Comparison of ENCODE assay signal across 8 cellular contexts in genomic region chr10:43390791-43391190, GRCh38. TPM values are rescaled to one million over a fixed set of nuclear protein-coding genes. Genes with fewer than 3 reads are reported as not detected.
A peak's percentile ranks its signal among the peaks of the same experiment; 100 is the strongest.
DNase-seq lines count a peak whose midpoint lies in the region; ATAC-seq and TF ChIP-seq lines count a peak whose summit lies in the region.

No MANE protein-coding gene starts in this region.

- 64% methylated on average over 5 of the region's 5 CpGs for WGBS in right cardiac atrium

- H3K27ac ChIP-seq in HEK293 (ENCODE audit: extremely low read depth, low read depth, low read length) (no peak overlapping the region), right cardiac atrium (ENCODE audit: low read length) (no peak overlapping the region)

- peak overlapping the region; percentile 81 for H3K27ac Mint-ChIP-seq in activated naive CD8-positive, alpha-beta T cell treated with anti-CD3 and anti-CD28 coated beads, Interleukin-2, amount 10 ng/mL, durations not matched to agents 7 days and 5 days

- H3K36me3 Mint-ChIP-seq in activated naive CD8-positive, alpha-beta T cell treated with anti-CD3 and anti-CD28 coated beads, Interleukin-2, amount 10 ng/mL, durations not matched to agents 7 days and 5 days: peaks cover 76% of the 10 kb centered on the region

- peak; percentile 43 for ATAC-seq in activated naive CD8-positive, alpha-beta T cell treated with anti-CD3 and anti-CD28 coated beads, Interleukin-2, amount 10 ng/mL, durations not matched to agents 7 days and 5 days (ENCODE audit: low read depth)
- peak; percentile 57 to 60 for ATAC-seq in right cardiac atrium
- ATAC-seq in stimulated activated naive CD8-positive, alpha-beta T cell treated with anti-CD3 and anti-CD28 coated beads, Interleukin-15, Interleukin-2, amounts not matched to agents 100 U/mL and 50 U/mL, for 24 hours: peak; percentile 30

- H3K9me3 ChIP-seq in HEK293 (ENCODE audit: control insufficient read depth, insufficient read depth, low read depth, low read length) (no peaks in the 10 kb centered on the region), right cardiac atrium (ENCODE audit: control insufficient read depth, low read length) (no peaks in the 10 kb centered on the region)

- peaks cover 69% of the 10 kb centered on the region for H3K4me1 Mint-ChIP-seq in activated naive CD8-positive, alpha-beta T cell treated with anti-CD3 and anti-CD28 coated beads, Interleukin-2, amount 10 ng/mL, durations not matched to agents 7 days and 5 days

- peak; percentile 79 for TF ChIP-seq CTCF in HEK293 (tag by site-specific recombination; IDR thresholded peaks at IDR 0.05)

- peak; percentile 57 for DNase-seq in AG08395 (ENCODE audit: low spot score)
- no peak for DNase-seq in activated naive CD8-positive, alpha-beta T cell treated with anti-CD3 and anti-CD28 coated beads, Interleukin-2, amount 10 ng/mL, durations not matched to agents 7 days and 5 days
- no peak for DNase-seq in right cardiac atrium
- DNase-seq in stimulated activated naive CD8-positive, alpha-beta T cell treated with anti-CD3 and anti-CD28 coated beads, Interleukin-15, Interleukin-2, amounts not matched to agents 100 U/mL and 50 U/mL, for 24 hours: no peak
- no peak for DNase-seq in NCI-H748 treated with DMSO at 0.1 percent for 48 hours (lab: John Stamatoyannopoulos, UW)
- no peak for DNase-seq in OCI-M2 (lab: John Stamatoyannopoulos, UW; ENCODE audit: unreplicated experiment)
- DNase-seq in foreskin melanocyte: no peak

- no peaks in the 10 kb centered on the region for H3K27me3 Mint-ChIP-seq in activated naive CD8-positive, alpha-beta T cell treated with anti-CD3 and anti-CD28 coated beads, Interleukin-2, amount 10 ng/mL, durations not matched to agents 7 days and 5 days

- POLR2A ChIA-PET in HEK293 (lab: Yijun Ruan, JAX): no interaction called here
- POLR2A ChIA-PET in activated naive CD8-positive, alpha-beta T cell treated with anti-CD3 and anti-CD28 coated beads, Interleukin-2, amount 10 ng/mL, durations not matched to agents 7 days and 5 days (lab: Charles Lee): interaction anchor here (0.9 to 1.1 kb wide), 2 partner anchors 17 to 19 kb away, joined by 3 to 7 read pairs; partner anchors contain the start of gene HNRNPF

- no peaks in the 10 kb centered on the region for H3K4me1 ChIP-seq in HEK293 (ENCODE audit: control insufficient read depth, insufficient read depth, low read length)
- peaks cover 2% of the 10 kb centered on the region for H3K4me1 ChIP-seq in right cardiac atrium (ENCODE audit: control insufficient read depth, insufficient read depth, low read length)

- CTCF ChIA-PET in HEK293 (lab: Yijun Ruan, JAX): interaction anchor here (0.7 to 1.2 kb wide), 3 partner anchors 13 to 81 kb away, joined by 4 to 6 read pairs (median 4); no protein-coding TSS in a partner anchor

- no peaks in the 10 kb centered on the region for H3K9me3 Mint-ChIP-seq in activated naive CD8-positive, alpha-beta T cell treated with anti-CD3 and anti-CD28 coated beads, Interleukin-2, amount 10 ng/mL, durations not matched to agents 7 days and 5 days

- intact Hi-C loops in right cardiac atrium (cut with DNase I): loop anchor here in 1 of 4 donors (5.0 kb wide), 1 partner anchor 47 kb away; the partner anchor contains the start of gene ZNF487

- H3K4me3 Mint-ChIP-seq in activated naive CD8-positive, alpha-beta T cell treated with anti-CD3 and anti-CD28 coated beads, Interleukin-2, amount 10 ng/mL, durations not matched to agents 7 days and 5 days: no peak overlapping the region

- H3K36me3 ChIP-seq in HEK293 (ENCODE audit: control insufficient read depth in 2 of 2, insufficient read depth in 1 of 2, low read length in 2 of 2): peaks cover 50 to 100% of the 10 kb centered on the region in 2 experiments

- no peaks in the 10 kb centered on the region for H3K27me3 ChIP-seq in right cardiac atrium (ENCODE audit: control insufficient read depth, insufficient read depth)

- H3K4me3 ChIP-seq in HEK293 (ENCODE audit: low read depth, low read length) (no peak overlapping the region), right cardiac atrium (ENCODE audit: low read length) (no peak overlapping the region)

TF ChIP-seq in HEK293, 187 proteins besides CTCF, POLR2A, EP300 and RAD21:
- TF ChIP-seq ZNF654 (tag by site-specific recombination; IDR thresholded peaks at IDR 0.05; ENCODE audit: low read depth) (peak; percentile 63), ZBTB8A (tag by site-specific recombination; IDR thresholded peaks at IDR 0.05) (no peak), ZNF354C (tag by site-specific recombination; IDR thresholded peaks at IDR 0.05; ENCODE audit: borderline replicate concordance, low read depth) (no peak), SCRT1 (tag by site-specific recombination; IDR thresholded peaks at IDR 0.05; ENCODE audit: borderline replicate concordance) (no peak)

RNA-seq across cellular contexts. Expression of gene HNRNPF, which starts 18.2 kb away (rescaled TPM):
- total RNA-seq in activated naive CD8-positive, alpha-beta T cell treated with anti-CD3 and anti-CD28 coated beads, Interleukin-2, amount 10 ng/mL, durations not matched to agents 7 days and 5 days: 100 to 1,000 TPM; 347 to 351 TPM
- total RNA-seq in right cardiac atrium: 10 to 100 TPM; 67.2 to 93.4 (median 77.2) TPM
- 41.6 TPM for polyA plus RNA-seq in right cardiac atrium

RNA-seq across cellular contexts. Expression of gene FXYD4, which starts 19.4 kb away (rescaled TPM):
- not detected for total RNA-seq in activated naive CD8-positive, alpha-beta T cell treated with anti-CD3 and anti-CD28 coated beads, Interleukin-2, amount 10 ng/mL, durations not matched to agents 7 days and 5 days
- total RNA-seq in right cardiac atrium: not detected
- not detected for polyA plus RNA-seq in right cardiac atrium

RNA-seq across cellular contexts. Expression of gene ZNF487, which starts 46.1 kb away (rescaled TPM):
- total RNA-seq in activated naive CD8-positive, alpha-beta T cell treated with anti-CD3 and anti-CD28 coated beads, Interleukin-2, amount 10 ng/mL, durations not matched to agents 7 days and 5 days: 1 to 10 TPM; 3.3 to 3.4 TPM
- total RNA-seq in right cardiac atrium: 1 to 10 TPM; 3.0 to 4.0 (median 3.4) TPM
- polyA plus RNA-seq in right cardiac atrium: 4.2 TPM
